In the genomic region with DNA sequence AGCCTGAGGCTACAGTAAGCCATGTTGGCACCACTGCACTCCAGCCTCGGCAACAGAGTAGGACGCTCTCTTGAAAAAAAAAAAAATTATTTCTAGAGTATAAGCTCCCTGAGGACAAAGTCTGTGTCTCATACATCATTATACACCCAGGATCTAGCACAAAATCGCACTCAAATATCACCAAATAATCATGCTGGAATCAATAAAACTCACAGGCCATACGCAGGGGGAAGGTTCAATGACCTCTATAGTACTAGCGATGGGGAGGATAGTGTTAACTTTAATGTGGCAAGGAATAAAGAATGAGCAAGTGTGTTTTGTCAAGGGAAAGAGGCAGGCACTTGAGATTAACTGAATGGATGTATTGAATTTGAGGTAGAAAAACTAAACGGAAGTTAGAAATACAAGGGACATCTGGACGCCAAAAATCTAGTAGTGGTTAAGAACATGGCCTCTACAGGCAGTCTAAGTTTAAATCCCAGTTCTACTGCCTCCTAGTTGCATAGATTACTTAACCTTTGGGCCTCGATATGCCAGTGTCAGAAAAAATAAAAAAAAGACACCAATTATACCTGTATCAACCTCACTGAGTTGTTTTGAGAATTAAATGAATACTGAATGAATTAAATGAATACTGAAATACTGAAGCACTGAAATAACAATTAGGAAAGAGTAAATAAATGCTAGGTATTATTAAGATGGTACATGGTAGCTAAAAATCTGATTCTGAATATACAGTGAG, we compare ENCODE assay signal across 14 cellular contexts. TPM values are rescaled to one million over a fixed set of nuclear protein-coding genes. Genes with fewer than 3 reads are reported as not detected.
DNase-seq lines count a peak whose midpoint lies in the region; ATAC-seq and TF ChIP-seq lines count a peak whose summit lies in the region.
"Had no signal": no experiment of that assay in that cellular context is flagged by ENCODE, and none has a peak within 500 bp of the region (broad histone marks: within the 10 kb centered on the region; RNA-seq: fewer than 3 reads in every experiment).

No MANE protein-coding gene starts in this region.

- POLR2A ChIA-PET in Panc1 (lab: Charles Lee) = no interaction called here

- H2BK20ac ChIP-seq in H9 (ENCODE audit: low read depth, low read length, poor library complexity, severe bottlenecking) = no peak overlapping the region

- no peak overlapping the region for H3K4me3 Mint-ChIP-seq in H9

- WGBS in H9 (ENCODE audit: extremely low coverage, insufficient read length, low lambda C conversion rate) = no CpG with 5 or more reads among the region's 8 CpGs

- H3K18ac ChIP-seq in H9 (ENCODE audit: insufficient read length, low read depth, low read length) = no peak overlapping the region

- intact Hi-C loops in Panc1 (cut with micrococcal nuclease; ENCODE audit: unreplicated experiment) = no loop called here
- intact Hi-C loops in gastrocnemius medialis (cut with DNase I; ENCODE audit: low total_unique reads) = loop anchor here (10.0 kb wide), 1 partner anchor 1184 kb away; the partner anchor contains the start of genes RNU6-7 and RNU6-8

- H3K23me2 ChIP-seq in H9 (ENCODE audit: insufficient read length, low read depth, low read length, poor library complexity, severe bottlenecking) = peaks cover 5% of the 10 kb centered on the region

- H2BK12ac ChIP-seq in H9 (ENCODE audit: insufficient read length, low read depth, low read length) = no peak overlapping the region

- H3K9ac ChIP-seq in H9 (ENCODE audit: extremely low read depth, insufficient read length, low read length) = no peak overlapping the region

- H3K27ac ChIP-seq in H9 (ENCODE audit: insufficient read length, low read depth, low read length) (no peak overlapping the region), Panc1 (ENCODE audit: low read length) (no peak overlapping the region), gastrocnemius medialis (peak overlapping the region in 3 of 4 donors; percentile 16 to 37 (median 36))

- H3K4ac ChIP-seq in H9 (ENCODE audit: low read depth, low read length) = no peak overlapping the region

- H3K4me2 ChIP-seq in H9 (ENCODE audit: insufficient read depth, insufficient read length, low read length) = no peak overlapping the region

- no peak overlapping the region for H4K5ac ChIP-seq in H9 (ENCODE audit: insufficient read length, low read depth, low read length)

- H3K27ac Mint-ChIP-seq in H9 = peak overlapping the region in 2 of 3 experiments; percentile 20 to 74; a peak in 3 of 7 replicates

- H3K36me3 Mint-ChIP-seq in H9 (ENCODE audit: insufficient read depth in 1 of 3, low read depth in 3 of 3) = peaks cover 11 to 29% (median 26%) of the 10 kb centered on the region in 3 experiments; a peak in 6 of 7 replicates

- H3K23ac ChIP-seq in H9 (ENCODE audit: insufficient read length, low read depth, low read length) = no peak overlapping the region

- no peak overlapping the region for H4K8ac ChIP-seq in H9 (replicated peaks; ENCODE audit: insufficient read length, low read depth, low read length)

- H3K4me1 ChIP-seq in H9 (ENCODE audit: insufficient read depth, low read length) (no peaks in the 10 kb centered on the region), Panc1 (ENCODE audit: control insufficient read depth, insufficient read depth, low read length) (peaks cover 5% of the 10 kb centered on the region; the same call in 1 of the 2 replicates), gastrocnemius medialis (peaks cover 29 to 34% of the 10 kb centered on the region in 2 donors)
- H3K4me1 ChIP-seq: BE2C had no signal

- no peak for ATAC-seq in Panc1
- no peak for ATAC-seq in gastrocnemius medialis
- no peak for ATAC-seq in GM19351 (IDR thresholded peaks at IDR 0.05; ENCODE audit: unreplicated experiment)

- H3T11ph ChIP-seq in H9 (ENCODE audit: low read length) = no peak overlapping the region

- in situ Hi-C loops in Panc1 (cut with HindIII; ENCODE audit: low pct_unique_long_range_greater_than_20kb, low sequenced_read_pairs) (no loop called here), gastrocnemius medialis (cut with MboI; ENCODE audit: low sequenced_read_pairs in 4 of 4) (no loop called here)

- TF ChIP-seq CTCF in H9 (conservative IDR thresholded peaks at IDR 0.05) (no peak), Panc1 (IDR thresholded peaks at IDR 0.05) (no peak), gastrocnemius medialis (IDR thresholded peaks at IDR 0.05 in 4 of 5, conservative IDR thresholded peaks at IDR 0.05 in 1 of 5) (no peak)

- DNase-seq in H9 (no peak), Panc1 (ENCODE audit: low read depth, low spot score) (no peak), epidermal melanocyte (ENCODE audit: insufficient read length, low spot score) (peak; percentile 28), gastrocnemius medialis (no peak), NCI-H345 (lab: John Stamatoyannopoulos, UW) (no peak), NCI-H1930 (lab: John Stamatoyannopoulos, UW) (no peak)
- DNase-seq: BE2C, IMR-90, MV-4-11, NCI-H146, NCI-H226, NCI-H526 treated with DMSO at 0.1 percent for 48 hours, OCI-M1 had no signal

- BruUV-seq in Panc1 (replicated peaks; lab: Mats Ljungman, UMichigan) = TSS peak; percentile 1

- H3K27me3 ChIP-seq in H9 (ENCODE audit: insufficient read depth, low read length) (no peaks in the 10 kb centered on the region), Panc1 (ENCODE audit: control insufficient read depth, insufficient read depth, low read length) (no peaks in the 10 kb centered on the region), gastrocnemius medialis (no peaks in the 10 kb centered on the region)
- H3K27me3 ChIP-seq: BE2C had no signal

- H3K27me3 Mint-ChIP-seq in H9 (ENCODE audit: low read depth) = no peaks in the 10 kb centered on the region

- peaks cover 6% of the 10 kb centered on the region for H3K36me3 ChIP-seq in Panc1 (ENCODE audit: control insufficient read depth, insufficient read depth, low read length)
- peaks cover 0 to 13% of the 10 kb centered on the region in 2 donors for H3K36me3 ChIP-seq in gastrocnemius medialis

- no peak overlapping the region for H3K56ac ChIP-seq in H9 (ENCODE audit: insufficient read length, low read depth, low read length)

- H3K4me1 Mint-ChIP-seq in H9 = peaks cover 22 to 26% of the 10 kb centered on the region in 2 experiments

- H3K9me3 Mint-ChIP-seq in H9 = no peaks in the 10 kb centered on the region; a peak in 1 of 5 replicates

- H3K14ac ChIP-seq in H9 (ENCODE audit: insufficient read depth, low read length) = no peak overlapping the region

- H2AFZ ChIP-seq in H9 (ENCODE audit: low read length) = no peak overlapping the region

- H3K4me3 ChIP-seq in Panc1 (ENCODE audit: low read depth in 2 of 2, low read length in 2 of 2) (no peak overlapping the region), gastrocnemius medialis (no peak overlapping the region)

- H3K9me3 ChIP-seq in H9 (ENCODE audit: control insufficient read depth, low read depth, low read length) (no peaks in the 10 kb centered on the region), Panc1 (ENCODE audit: control insufficient read depth, insufficient read depth, low read depth, low read length) (no peaks in the 10 kb centered on the region), gastrocnemius medialis (no peaks in the 10 kb centered on the region)
- H3K9me3 ChIP-seq: BE2C had no signal

- H2BK120ac ChIP-seq in H9 (ENCODE audit: low read depth, low read length, poor library complexity, severe bottlenecking) = no peak overlapping the region

- H3K79me1 ChIP-seq in H9 (ENCODE audit: insufficient read depth, low read depth, low read length, poor library complexity, severe bottlenecking) = peaks cover 2% of the 10 kb centered on the region

- CTCF ChIA-PET in Panc1 (lab: Charles Lee) = no interaction called here

- H4K91ac ChIP-seq in H9 (ENCODE audit: insufficient read length, low read depth, low read length) = no peak overlapping the region

- H3K79me2 ChIP-seq in H9 (ENCODE audit: insufficient read depth, low read length) = peaks cover 36% of the 10 kb centered on the region; the same call in 1 of the 2 replicates

- H2BK5ac ChIP-seq in H9 (ENCODE audit: insufficient read length, low read length) = no peak overlapping the region

- TF ChIP-seq POLR2A in gastrocnemius medialis (IDR thresholded peaks at IDR 0.05) = no peak

- H4K20me1 ChIP-seq in H9 (ENCODE audit: control insufficient read depth, insufficient read depth, insufficient read length) = no peaks in the 10 kb centered on the region

- H2AK5ac ChIP-seq in H9 (ENCODE audit: insufficient read length, low read length) = no peak overlapping the region

- no peak overlapping the region for H2BK15ac ChIP-seq in H9 (ENCODE audit: low read depth, low read length)

RNA-seq across cellular contexts. Expression of gene AP4S1, which starts 4.4 kb away (rescaled TPM):
- total RNA-seq in H9 (2021) (11.3 and 13.7 TPM in 2 replicates), Panc1 (2021; ENCODE audit: unreplicated experiment) (3.3 TPM), gastrocnemius medialis (10 to 100 TPM in 2 of 4 donors, 1 to 10 TPM in 2; 2.9 to 12.8 (median 9.2) TPM)
- polyA plus RNA-seq in Panc1 (2012; ENCODE audit: insufficient read length) = 2.2 TPM

RNA-seq across cellular contexts. Expression of gene STRN3, which starts 5.2 kb away (rescaled TPM):
- 49.5 and 52.1 TPM in 2 replicates for total RNA-seq in H9 (2021)
- 29.2 TPM for total RNA-seq in Panc1 (2021; ENCODE audit: unreplicated experiment)
- 13.3 TPM for polyA plus RNA-seq in Panc1 (2012; ENCODE audit: insufficient read length)
- 10 to 100 TPM; 57.7 to 98.7 (median 77.9) TPM for total RNA-seq in gastrocnemius medialis

Comparison
In these comparisons a context has a peak if more than half of its experiments do, and no peak if none do; other contexts are left out.
1. H3K27ac ChIP-seq: peak in gastrocnemius medialis (3 of 4); none in H9 (single experiment) and Panc1 (single experiment).